Comparison of ENCODE assay signal across 5 cellular contexts in genomic region chr17:4938670-4939553, GRCh38. TPM values are rescaled to one million over a fixed set of nuclear protein-coding genes. Genes with fewer than 3 reads are reported as not detected.
DNase-seq lines count a peak whose midpoint lies in the region.

No MANE protein-coding gene starts in this region.

- peaks cover 22% of the 10 kb centered on the region for H3K4me1 ChIP-seq in rectal smooth muscle tissue (ENCODE audit: control insufficient read depth, insufficient read depth, low read length)

- peak overlapping the region; percentile 94 for H3K27ac ChIP-seq in rectal smooth muscle tissue (ENCODE audit: low read depth, low read length)

- DNase-seq in NAMALWA (ENCODE audit: low spot score) (peak; percentile 20), dermis blood vessel endothelial cell (peak; percentile 38), cerebellar cortex (ENCODE audit: low spot score) (no peak), amygdala (lab: John Stamatoyannopoulos, UW) (no peak)

- H3K27me3 ChIP-seq in rectal smooth muscle tissue (ENCODE audit: control insufficient read depth, insufficient read depth, low read length), result no peaks in the 10 kb centered on the region

- peak overlapping the region; percentile 25 for H3K9ac ChIP-seq in rectal smooth muscle tissue (ENCODE audit: low read length)

- peak overlapping the region; percentile 79 for H3K4me3 ChIP-seq in rectal smooth muscle tissue (ENCODE audit: low read length)

- H3K36me3 ChIP-seq in rectal smooth muscle tissue (ENCODE audit: control insufficient read depth, insufficient read depth, low read length), result peaks cover 28% of the 10 kb centered on the region

RNA-seq across cellular contexts. Expression of gene SLC25A11, which starts 0.9 kb away (rescaled TPM):
- total RNA-seq in dermis blood vessel endothelial cell, result 59.2 and 67.8 TPM in 2 replicates

RNA-seq across cellular contexts. Expression of gene RNF167, which starts 1.2 kb away (rescaled TPM):
- 13.6 and 23.7 TPM in 2 replicates for total RNA-seq in dermis blood vessel endothelial cell

RNA-seq across cellular contexts. Expression of gene GP1BA, which starts 6.8 kb away (rescaled TPM):
- total RNA-seq in dermis blood vessel endothelial cell, result not detected in 2 replicates

RNA-seq across cellular contexts. Expression of gene PFN1, which starts 9.4 kb away (rescaled TPM):
- 298 and 729 TPM in 2 replicates for total RNA-seq in dermis blood vessel endothelial cell

RNA-seq across cellular contexts. Expression of gene ENO3, which starts 12.0 kb away (rescaled TPM):
- 3.3 and 7.0 TPM in 2 replicates for total RNA-seq in dermis blood vessel endothelial cell

Comparison
In these comparisons a context has a peak if more than half of its experiments do, and no peak if none do; other contexts are left out.
1. DNase-seq: peak in NAMALWA (single experiment) and dermis blood vessel endothelial cell (single experiment); none in cerebellar cortex (single experiment) and amygdala (0 of 56).